10 cellular contexts compared by ENCODE assay signal in the genomic region with DNA sequence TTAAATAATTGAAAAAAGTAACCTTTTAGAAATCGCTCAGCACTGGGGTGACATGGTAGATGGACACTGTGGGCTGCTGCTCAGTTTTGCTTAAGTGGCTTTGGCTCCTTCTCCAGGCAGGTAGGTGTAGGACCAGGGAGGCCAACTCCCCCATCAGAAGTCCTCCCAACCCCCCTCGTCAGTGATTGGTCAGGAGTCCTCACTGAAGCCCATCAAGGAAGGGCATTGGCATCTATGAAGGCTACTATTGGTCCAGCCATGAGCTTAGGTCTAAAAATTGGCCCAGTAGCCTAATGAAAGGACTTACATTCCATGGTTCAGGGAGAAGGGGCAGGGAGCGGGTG. TPM values are rescaled to one million over a fixed set of nuclear protein-coding genes. Genes with fewer than 3 reads are reported as not detected.
DNase-seq lines count a peak whose midpoint lies in the region; ATAC-seq and TF ChIP-seq lines count a peak whose summit lies in the region.
"Had no signal": no experiment of that assay in that cellular context is flagged by ENCODE, and none has a peak within 500 bp of the region (broad histone marks: within the 10 kb centered on the region; RNA-seq: fewer than 3 reads in every experiment).

No MANE protein-coding gene starts in this region.

- DNase-seq in sigmoid colon (no peak), superior temporal gyrus (ENCODE audit: extremely low spot score) (no peak), NCI-H446 treated with DMSO at 0.1 percent for 48 hours (lab: John Stamatoyannopoulos, UW) (no peak), NCI-H1930 (lab: John Stamatoyannopoulos, UW) (no peak), RPMI8226 (no peak)

- peak overlapping the region in 3 of 4 donors; percentile 34 to 57 (median 53) for H3K27ac ChIP-seq in sigmoid colon
- H3K27ac ChIP-seq: cardiac muscle cell had no signal

- H3K36me3 ChIP-seq in sigmoid colon = no peaks in the 10 kb centered on the region
- H3K36me3 ChIP-seq: cardiac muscle cell had no signal

- no peaks in the 10 kb centered on the region for H3K27me3 ChIP-seq in sigmoid colon
- H3K27me3 ChIP-seq: cardiac muscle cell had no signal

- ATAC-seq in GM18907 (IDR thresholded peaks at IDR 0.05; ENCODE audit: unreplicated experiment) (peak; percentile 30), HG02885 (IDR thresholded peaks at IDR 0.05; ENCODE audit: poor library complexity, unreplicated experiment) (peak; percentile 30)

- intact Hi-C loops in sigmoid colon (cut with DNase I) = no loop called here

- H3K36me3 Mint-ChIP-seq in activated naive CD8-positive, alpha-beta T cell = peaks cover 19% of the 10 kb centered on the region

- no peaks in the 10 kb centered on the region for H3K27me3 Mint-ChIP-seq in activated naive CD8-positive, alpha-beta T cell

- peaks cover 65% of the 10 kb centered on the region for H3K4me1 Mint-ChIP-seq in activated naive CD8-positive, alpha-beta T cell (ENCODE audit: low read depth)

- peak overlapping the region; percentile 99 for H3K27ac Mint-ChIP-seq in activated naive CD8-positive, alpha-beta T cell

- TF ChIP-seq EP300 in sigmoid colon (IDR thresholded peaks at IDR 0.05) = no peak

- 67 to 88% methylated on average over 3 of the region's 3 CpGs for WGBS in sigmoid colon, 2 donors

- peak overlapping the region; percentile 82 for H3K4me3 Mint-ChIP-seq in activated naive CD8-positive, alpha-beta T cell

- H3K9me3 Mint-ChIP-seq in activated naive CD8-positive, alpha-beta T cell (ENCODE audit: low read depth) = peaks cover 9% of the 10 kb centered on the region

- H3K9me3 ChIP-seq in sigmoid colon = no peaks in the 10 kb centered on the region

- TF ChIP-seq POLR2A in sigmoid colon (IDR thresholded peaks at IDR 0.05) = no peak

- peaks cover 0 to 20% (median 13%) of the 10 kb centered on the region in 4 donors for H3K4me1 ChIP-seq in sigmoid colon

- no peak for TF ChIP-seq CTCF in sigmoid colon (IDR thresholded peaks at IDR 0.05)

- no peak overlapping the region for H3K4me3 ChIP-seq in sigmoid colon
- H3K4me3 ChIP-seq: cardiac muscle cell, lung had no signal

RNA-seq across cellular contexts. Expression of gene ST3GAL5, which starts 34.7 kb away (rescaled TPM):
- total RNA-seq in sigmoid colon = 10 to 100 TPM; 16.1 to 24.2 (median 17.9) TPM
- 1 to 10 TPM; 2.8 to 9.7 (median 8.4) TPM for polyA plus RNA-seq in sigmoid colon
